2 cellular contexts compared by ENCODE assay signal in genomic region chr1:61007534-61008364, GRCh38.
TF ChIP-seq lines count a peak whose summit lies in the region.

No MANE protein-coding gene starts in this region.

TF ChIP-seq in A549, 52 proteins besides CTCF, POLR2A, EP300 and RAD21 (continued from another document):
- 0 out of 4 replicates have a peak, but pooled peaks of 1 of the 2 experiments have one; percentile 24 for TF ChIP-seq CEBPB (IDR thresholded peaks at IDR 0.05)

TF ChIP-seq in HEK293, 187 proteins besides CTCF, POLR2A, EP300 and RAD21 (continued from another document):
- TF ChIP-seq ZSCAN4 (tag by site-specific recombination; IDR thresholded peaks at IDR 0.05) (no peak), ZNF776 (tag by site-specific recombination; IDR thresholded peaks at IDR 0.05; ENCODE audit: borderline replicate concordance) (no peak), TCF7L2 (IDR thresholded peaks at IDR 0.05; ENCODE audit: borderline replicate concordance, low read depth, low read length) (peak; percentile 26; the same call in 1 of the 2 replicates), ZFHX2 (tag by site-specific recombination; conservative IDR thresholded peaks at IDR 0.05) (no peak)
